1 cellular context compared by ENCODE assay signal in the genomic region with DNA sequence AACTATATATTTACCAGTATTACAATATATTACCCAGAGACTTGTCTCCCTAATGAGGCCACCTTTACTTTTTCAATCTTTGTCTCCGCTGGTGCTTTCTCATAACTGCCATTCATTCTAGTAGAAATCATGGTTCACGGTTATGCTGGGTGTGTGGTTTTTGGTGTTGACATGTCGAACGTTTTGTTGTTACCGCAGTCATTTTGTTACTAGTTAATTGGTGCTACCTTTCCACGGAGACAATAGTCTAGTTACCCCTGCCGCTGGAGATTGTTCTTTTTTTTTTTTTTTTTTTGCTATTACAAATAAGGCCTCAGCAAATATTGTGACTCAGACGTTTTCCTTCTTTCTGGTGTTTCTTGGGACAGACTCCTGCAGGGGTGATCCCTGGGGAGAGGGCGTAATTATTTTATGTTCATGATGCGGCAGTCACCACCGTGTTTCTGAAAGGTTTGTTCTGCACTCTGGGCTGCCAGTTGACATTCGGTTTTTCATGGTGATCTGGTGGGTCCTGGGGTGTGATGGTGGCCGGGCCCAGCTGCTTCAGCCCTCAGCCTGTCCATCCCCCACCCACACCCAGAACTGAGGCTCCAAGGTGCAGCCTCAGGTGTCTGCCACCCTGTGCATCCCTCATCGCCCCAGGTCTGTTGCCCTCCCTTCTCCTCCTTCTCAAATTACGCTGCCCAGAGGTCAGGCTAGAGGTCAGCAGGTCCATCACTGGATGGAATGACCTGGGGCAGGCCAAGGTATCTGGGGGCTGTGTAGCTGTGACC.
TF ChIP-seq lines count a peak whose summit lies in the region.

No MANE protein-coding gene starts in this region.

TF ChIP-seq in IMR-90, 13 proteins besides CTCF, POLR2A, EP300 and RAD21 (continued from another document):
- TF ChIP-seq, protein P1, sequence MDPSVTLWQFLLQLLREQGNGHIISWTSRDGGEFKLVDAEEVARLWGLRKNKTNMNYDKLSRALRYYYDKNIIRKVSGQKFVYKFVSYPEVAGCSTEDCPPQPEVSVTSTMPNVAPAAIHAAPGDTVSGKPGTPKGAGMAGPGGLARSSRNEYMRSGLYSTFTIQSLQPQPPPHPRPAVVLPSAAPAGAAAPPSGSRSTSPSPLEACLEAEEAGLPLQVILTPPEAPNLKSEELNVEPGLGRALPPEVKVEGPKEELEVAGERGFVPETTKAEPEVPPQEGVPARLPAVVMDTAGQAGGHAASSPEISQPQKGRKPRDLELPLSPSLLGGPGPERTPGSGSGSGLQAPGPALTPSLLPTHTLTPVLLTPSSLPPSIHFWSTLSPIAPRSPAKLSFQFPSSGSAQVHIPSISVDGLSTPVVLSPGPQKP (IDR thresholded peaks at IDR 0.05; ENCODE audit: borderline replicate concordance, low read depth, low read length): no peak
- TF ChIP-seq MAFK (IDR thresholded peaks at IDR 0.05; ENCODE audit: low read depth, low read length) (no peak), CEBPB (IDR thresholded peaks at IDR 0.05; ENCODE audit: low read depth, low read length) (no peak)
